In genomic region chr17:9862191-9862590, GRCh38 we compare ENCODE assay signal across 29 cellular contexts. TPM values are rescaled to one million over a fixed set of nuclear protein-coding genes. Genes with fewer than 3 reads are reported as not detected.
"Had no signal": no experiment of that assay in that cellular context is flagged by ENCODE, and none has a peak within 500 bp of the region (broad histone marks: within the 10 kb centered on the region; RNA-seq: fewer than 3 reads in every experiment).

No MANE protein-coding gene starts in this region.

- ATAC-seq: esophagus mucosa; gastrocnemius medialis; left ventricle myocardium superior; lower lobe of right lung; mucosa of descending colon; natural killer cell treated with Interleukin-12 subunit alpha and Interleukin-12 subunit beta and Interleukin-15 and Interleukin-18, amount 100 ng/mL, for 72 hours; sciatic nerve; stimulated activated memory B cell treated with anti-CD40 and anti-IgM and Interleukin-4, amounts not matched to agents 10 μg/mL and 1 μg/mL and 100 μg/mL, for 72 hours; stimulated activated naive CD8-positive, alpha-beta T cell treated with anti-CD3 and anti-CD28 coated beads, Interleukin-15, Interleukin-2, amounts not matched to agents 100 U/mL and 50 U/mL, for 24 hours had no signal

- H2AFZ ChIP-seq: parathyroid adenoma had no signal

- H3K79me2 ChIP-seq: parathyroid adenoma had no signal

- H3K36me3 ChIP-seq: gastrocnemius medialis, lower lobe of right lung, prostate gland, right atrium auricular region, tibial artery, upper lobe of left lung had no signal

- H3K27ac ChIP-seq: epithelial cell of prostate, gastrocnemius medialis, lower lobe of right lung, parathyroid adenoma, prostate gland, right atrium auricular region, testis, tibial artery, upper lobe of left lung had no signal

- H3K4me1 ChIP-seq: gastrocnemius medialis, lower lobe of right lung, parathyroid adenoma, prostate gland, right atrium auricular region, testis, tibial artery had no signal

- H3K4me3 ChIP-seq: gastrocnemius medialis, lower lobe of right lung, mucosa of descending colon, prostate gland, right atrium auricular region, testis, tibial artery, upper lobe of left lung had no signal

- H3K27me3 ChIP-seq: gastrocnemius medialis, right atrium auricular region, testis, tibial artery, upper lobe of left lung had no signal

- H3K9me3 ChIP-seq: gastrocnemius medialis, lower lobe of right lung, mucosa of descending colon, prostate gland, testis had no signal

- H3K9ac ChIP-seq: parathyroid adenoma had no signal

- DNase-seq: cortex of kidney; foreskin fibroblast; gastrocnemius medialis; left ventricle myocardium superior; lower lobe of right lung; mucosa of descending colon; naive B cell; stimulated activated CD4-positive, alpha-beta T cell treated with anti-CD3 and anti-CD28 coated beads, Interleukin-2, amount 100 ng/mL, for 24 hours; stimulated activated CD4-positive, alpha-beta T cell treated with anti-CD3 and anti-CD28 coated beads, Interleukin-4, amount 100 ng/mL, for 4 hours; stimulated activated naive CD8-positive, alpha-beta T cell treated with anti-CD3 and anti-CD28 coated beads, Interleukin-15, Interleukin-2, amounts not matched to agents 100 U/mL and 50 U/mL, for 24 hours; substantia nigra; testis; tibial artery; upper lobe of left lung had no signal

RNA-seq across cellular contexts. Expression of gene GLP2R, which starts 36.5 kb away (rescaled TPM):
- total RNA-seq: dermis microvascular lymphatic vessel endothelial cell; esophagus mucosa; glomerular endothelial cell; natural killer cell treated with Interleukin-12 subunit alpha and Interleukin-12 subunit beta and Interleukin-15 and Interleukin-18, amount 100 ng/mL, for 72 hours; neural crest cell; osteoblast; skeletal muscle tissue had no signal
- polyA plus RNA-seq: keratinocyte had no signal

RNA-seq across cellular contexts. Expression of gene GSG1L2, which starts 40.3 kb away (rescaled TPM):
- total RNA-seq: dermis microvascular lymphatic vessel endothelial cell; esophagus mucosa; gastrocnemius medialis; glomerular endothelial cell; left ventricle myocardium superior; lower lobe of right lung; mesothelial cell of epicardium; mucosa of descending colon; natural killer cell treated with Interleukin-12 subunit alpha and Interleukin-12 subunit beta and Interleukin-15 and Interleukin-18, amount 100 ng/mL, for 72 hours; neural crest cell; osteoblast; prostate gland; right atrium auricular region; sciatic nerve; skeletal muscle tissue; upper lobe of left lung had no signal
- polyA plus RNA-seq: keratinocyte had no signal

RNA-seq across cellular contexts. Expression of gene RCVRN, which starts 42.9 kb away (rescaled TPM):
- total RNA-seq: dermis microvascular lymphatic vessel endothelial cell; esophagus mucosa; gastrocnemius medialis; glomerular endothelial cell; lower lobe of right lung; natural killer cell treated with Interleukin-12 subunit alpha and Interleukin-12 subunit beta and Interleukin-15 and Interleukin-18, amount 100 ng/mL, for 72 hours; osteoblast; skeletal muscle tissue had no signal
- polyA plus RNA-seq: keratinocyte had no signal
